Comparison of ENCODE assay signal across 12 cellular contexts in the genomic region with DNA sequence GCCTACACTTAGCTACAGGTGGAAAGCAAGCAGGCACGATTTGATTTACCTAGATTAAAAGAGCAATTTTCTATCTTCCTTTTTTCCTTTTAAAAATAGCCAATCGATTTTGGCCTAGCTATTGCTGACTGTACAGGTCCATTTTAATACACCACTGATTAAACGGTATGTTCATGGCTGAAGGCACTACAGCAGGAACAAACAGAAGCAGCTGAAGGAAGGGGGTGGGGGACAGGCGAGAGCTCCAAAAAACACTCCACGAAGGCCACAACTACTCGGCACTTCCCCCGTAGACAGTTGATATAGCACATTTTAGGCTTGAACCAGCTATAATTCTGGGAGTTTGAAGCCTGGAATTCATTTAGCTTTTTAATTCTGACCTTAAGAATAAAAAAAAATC.
DNase-seq lines count a peak whose midpoint lies in the region; ATAC-seq and TF ChIP-seq lines count a peak whose summit lies in the region.
"Had no signal": no experiment of that assay in that cellular context is flagged by ENCODE, and none has a peak within 500 bp of the region (broad histone marks: within the 10 kb centered on the region; RNA-seq: fewer than 3 reads in every experiment).

No MANE protein-coding gene starts in this region.

- 73% methylated on average over 7 of the region's 7 CpGs for WGBS in hepatocyte (ENCODE audit: low lambda C conversion rate, missing lambda C conversion rate)

- in situ Hi-C loops in GM13976 (cut with MboI; ENCODE audit: low sequenced_read_pairs, unreplicated experiment): no loop called here

- H3K27me3 Mint-ChIP-seq in activated naive CD4-positive, alpha-beta T cell treated with anti-CD3 and anti-CD28 coated beads, Interleukin-2, amount 10 ng/mL, durations not matched to agents 7 days and 5 days: no peaks in the 10 kb centered on the region

- DNase-seq in NCI-H2196 treated with DMSO at 0.1 percent for 48 hours (lab: John Stamatoyannopoulos, UW; ENCODE audit: unreplicated experiment) (peak; percentile 19), NCI-H2196 (lab: John Stamatoyannopoulos, UW; ENCODE audit: unreplicated experiment) (no peak), NCI-H69 (lab: John Stamatoyannopoulos, UW) (peak; percentile 7), hepatocyte (ENCODE audit: low spot score) (no peak), GM13976 (ENCODE audit: low spot score) (no peak)
- no peak for DNase-seq in activated naive CD4-positive, alpha-beta T cell treated with anti-CD3 and anti-CD28 coated beads, Interleukin-2, amount 10 ng/mL, durations not matched to agents 7 days and 5 days
- DNase-seq: cortex of kidney, NCI-H524 treated with DMSO at 0.1 percent for 48 hours had no signal

- peak overlapping the region; percentile 39 for H3K27ac ChIP-seq in hepatocyte
- peak overlapping the region in 15 of 21 experiments; percentile 14 to 70 (median 46) for H3K27ac ChIP-seq in skin epidermis
- H3K27ac ChIP-seq: KMS-11 had no signal

- no peaks in the 10 kb centered on the region for H3K4me1 Mint-ChIP-seq in activated naive CD4-positive, alpha-beta T cell treated with anti-CD3 and anti-CD28 coated beads, Interleukin-2, amount 10 ng/mL, durations not matched to agents 7 days and 5 days

- no peak overlapping the region for H3K4me3 Mint-ChIP-seq in activated naive CD4-positive, alpha-beta T cell treated with anti-CD3 and anti-CD28 coated beads, Interleukin-2, amount 10 ng/mL, durations not matched to agents 7 days and 5 days

- TF ChIP-seq CTCF in hepatocyte (IDR thresholded peaks at IDR 0.05; ENCODE audit: poor library complexity): no peak
- TF ChIP-seq CTCF in GM13976 (IDR thresholded peaks at IDR 0.05; ENCODE audit: borderline replicate concordance, control extremely low read depth, extremely low read depth, insufficient read depth, missing control alignments): no peak

- no peaks in the 10 kb centered on the region for H3K36me3 ChIP-seq in hepatocyte (replicated peaks; ENCODE audit: insufficient read depth, low read depth)

- no peak overlapping the region for H2AFZ ChIP-seq in hepatocyte

- CTCF ChIA-PET in activated naive CD4-positive, alpha-beta T cell treated with anti-CD3 and anti-CD28 coated beads, Interleukin-2, amount 10 ng/mL, durations not matched to agents 7 days and 5 days (lab: Charles Lee): interaction anchor here (0.7 to 2.3 kb wide), 6 partner anchors 9 to 255 kb away, joined by 3 to 18 read pairs (median 4); no protein-coding TSS in a partner anchor

- H3K9me3 ChIP-seq in hepatocyte (ENCODE audit: low read depth): no peaks in the 10 kb centered on the region

- H3K4me2 ChIP-seq in hepatocyte: no peak overlapping the region
- H3K4me2 ChIP-seq: KMS-11 had no signal

- no peak for ATAC-seq in SK-N-SH treated with all-trans-retinoic acid at 6 μM for 48 hours

- no peaks in the 10 kb centered on the region for H3K27me3 ChIP-seq in hepatocyte

- H3K9me2 ChIP-seq in hepatocyte (replicated peaks; ENCODE audit: insufficient read depth): no peaks in the 10 kb centered on the region

- H3K36me3 Mint-ChIP-seq in activated naive CD4-positive, alpha-beta T cell treated with anti-CD3 and anti-CD28 coated beads, Interleukin-2, amount 10 ng/mL, durations not matched to agents 7 days and 5 days: no peaks in the 10 kb centered on the region

- no peak overlapping the region for H3K27ac Mint-ChIP-seq in activated naive CD4-positive, alpha-beta T cell treated with anti-CD3 and anti-CD28 coated beads, Interleukin-2, amount 10 ng/mL, durations not matched to agents 7 days and 5 days

- H4K20me1 ChIP-seq in hepatocyte (ENCODE audit: insufficient read depth, poor library complexity, severe bottlenecking): peaks cover 3% of the 10 kb centered on the region

- peaks cover 5% of the 10 kb centered on the region for H3K4me1 ChIP-seq in hepatocyte (ENCODE audit: insufficient read depth)

- H3K4me3 ChIP-seq in hepatocyte (no peak overlapping the region), skin epidermis (no peak overlapping the region)

- no peaks in the 10 kb centered on the region for H3K79me2 ChIP-seq in hepatocyte

- H3K9me3 Mint-ChIP-seq in activated naive CD4-positive, alpha-beta T cell treated with anti-CD3 and anti-CD28 coated beads, Interleukin-2, amount 10 ng/mL, durations not matched to agents 7 days and 5 days: no peaks in the 10 kb centered on the region
- H3K9me3 Mint-ChIP-seq: neural crest cell had no signal

TF ChIP-seq in SK-N-SH treated with all-trans-retinoic acid at 6 μM for 48 hours, 23 proteins besides CTCF, POLR2A, EP300 and RAD21 (continues in another document):
- TF ChIP-seq, protein P1, sequence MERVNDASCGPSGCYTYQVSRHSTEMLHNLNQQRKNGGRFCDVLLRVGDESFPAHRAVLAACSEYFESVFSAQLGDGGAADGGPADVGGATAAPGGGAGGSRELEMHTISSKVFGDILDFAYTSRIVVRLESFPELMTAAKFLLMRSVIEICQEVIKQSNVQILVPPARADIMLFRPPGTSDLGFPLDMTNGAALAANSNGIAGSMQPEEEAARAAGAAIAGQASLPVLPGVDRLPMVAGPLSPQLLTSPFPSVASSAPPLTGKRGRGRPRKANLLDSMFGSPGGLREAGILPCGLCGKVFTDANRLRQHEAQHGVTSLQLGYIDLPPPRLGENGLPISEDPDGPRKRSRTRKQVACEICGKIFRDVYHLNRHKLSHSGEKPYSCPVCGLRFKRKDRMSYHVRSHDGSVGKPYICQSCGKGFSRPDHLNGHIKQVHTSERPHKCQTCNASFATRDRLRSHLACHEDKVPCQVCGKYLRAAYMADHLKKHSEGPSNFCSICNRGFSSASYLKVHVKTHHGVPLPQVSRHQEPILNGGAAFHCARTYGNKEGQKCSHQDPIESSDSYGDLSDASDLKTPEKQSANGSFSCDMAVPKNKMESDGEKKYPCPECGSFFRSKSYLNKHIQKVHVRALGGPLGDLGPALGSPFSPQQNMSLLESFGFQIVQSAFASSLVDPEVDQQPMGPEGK (CRISPR knock-in tag; IDR thresholded peaks at IDR 0.05; ENCODE audit: borderline replicate concordance): no peak
- TF ChIP-seq ZNF8 (CRISPR knock-in tag; IDR thresholded peaks at IDR 0.05): no peak
- TF ChIP-seq ISL1 (CRISPR knock-in tag; IDR thresholded peaks at IDR 0.05): no peak
- TF ChIP-seq, protein P2, sequence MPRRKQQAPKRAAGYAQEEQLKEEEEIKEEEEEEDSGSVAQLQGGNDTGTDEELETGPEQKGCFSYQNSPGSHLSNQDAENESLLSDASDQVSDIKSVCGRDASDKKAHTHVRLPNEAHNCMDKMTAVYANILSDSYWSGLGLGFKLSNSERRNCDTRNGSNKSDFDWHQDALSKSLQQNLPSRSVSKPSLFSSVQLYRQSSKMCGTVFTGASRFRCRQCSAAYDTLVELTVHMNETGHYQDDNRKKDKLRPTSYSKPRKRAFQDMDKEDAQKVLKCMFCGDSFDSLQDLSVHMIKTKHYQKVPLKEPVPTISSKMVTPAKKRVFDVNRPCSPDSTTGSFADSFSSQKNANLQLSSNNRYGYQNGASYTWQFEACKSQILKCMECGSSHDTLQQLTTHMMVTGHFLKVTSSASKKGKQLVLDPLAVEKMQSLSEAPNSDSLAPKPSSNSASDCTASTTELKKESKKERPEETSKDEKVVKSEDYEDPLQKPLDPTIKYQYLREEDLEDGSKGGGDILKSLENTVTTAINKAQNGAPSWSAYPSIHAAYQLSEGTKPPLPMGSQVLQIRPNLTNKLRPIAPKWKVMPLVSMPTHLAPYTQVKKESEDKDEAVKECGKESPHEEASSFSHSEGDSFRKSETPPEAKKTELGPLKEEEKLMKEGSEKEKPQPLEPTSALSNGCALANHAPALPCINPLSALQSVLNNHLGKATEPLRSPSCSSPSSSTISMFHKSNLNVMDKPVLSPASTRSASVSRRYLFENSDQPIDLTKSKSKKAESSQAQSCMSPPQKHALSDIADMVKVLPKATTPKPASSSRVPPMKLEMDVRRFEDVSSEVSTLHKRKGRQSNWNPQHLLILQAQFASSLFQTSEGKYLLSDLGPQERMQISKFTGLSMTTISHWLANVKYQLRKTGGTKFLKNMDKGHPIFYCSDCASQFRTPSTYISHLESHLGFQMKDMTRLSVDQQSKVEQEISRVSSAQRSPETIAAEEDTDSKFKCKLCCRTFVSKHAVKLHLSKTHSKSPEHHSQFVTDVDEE (CRISPR knock-in tag; IDR thresholded peaks at IDR 0.05): no peak
- TF ChIP-seq BACH2 (CRISPR knock-in tag; IDR thresholded peaks at IDR 0.05; ENCODE audit: borderline replicate concordance): no peak
- no peak for TF ChIP-seq ZFP3 (CRISPR knock-in tag; IDR thresholded peaks at IDR 0.05)
- TF ChIP-seq GLIS3 (CRISPR knock-in tag; IDR thresholded peaks at IDR 0.05): no peak
- no peak for TF ChIP-seq OSR1 (CRISPR knock-in tag; IDR thresholded peaks at IDR 0.05)
- no peak for TF ChIP-seq ARNTL (CRISPR knock-in tag; IDR thresholded peaks at IDR 0.05; ENCODE audit: borderline replicate concordance, low read depth)
- TF ChIP-seq, protein P3, sequence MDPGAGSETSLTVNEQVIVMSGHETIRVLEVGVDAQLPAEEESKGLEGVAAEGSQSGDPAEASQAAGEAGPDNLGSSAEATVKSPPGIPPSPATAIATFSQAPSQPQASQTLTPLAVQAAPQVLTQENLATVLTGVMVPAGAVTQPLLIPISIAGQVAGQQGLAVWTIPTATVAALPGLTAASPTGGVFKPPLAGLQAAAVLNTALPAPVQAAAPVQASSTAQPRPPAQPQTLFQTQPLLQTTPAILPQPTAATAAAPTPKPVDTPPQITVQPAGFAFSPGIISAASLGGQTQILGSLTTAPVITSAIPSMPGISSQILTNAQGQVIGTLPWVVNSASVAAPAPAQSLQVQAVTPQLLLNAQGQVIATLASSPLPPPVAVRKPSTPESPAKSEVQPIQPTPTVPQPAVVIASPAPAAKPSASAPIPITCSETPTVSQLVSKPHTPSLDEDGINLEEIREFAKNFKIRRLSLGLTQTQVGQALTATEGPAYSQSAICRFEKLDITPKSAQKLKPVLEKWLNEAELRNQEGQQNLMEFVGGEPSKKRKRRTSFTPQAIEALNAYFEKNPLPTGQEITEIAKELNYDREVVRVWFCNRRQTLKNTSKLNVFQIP (CRISPR knock-in tag; IDR thresholded peaks at IDR 0.05; ENCODE audit: borderline replicate concordance, low read depth): no peak
- TF ChIP-seq, protein P4, sequence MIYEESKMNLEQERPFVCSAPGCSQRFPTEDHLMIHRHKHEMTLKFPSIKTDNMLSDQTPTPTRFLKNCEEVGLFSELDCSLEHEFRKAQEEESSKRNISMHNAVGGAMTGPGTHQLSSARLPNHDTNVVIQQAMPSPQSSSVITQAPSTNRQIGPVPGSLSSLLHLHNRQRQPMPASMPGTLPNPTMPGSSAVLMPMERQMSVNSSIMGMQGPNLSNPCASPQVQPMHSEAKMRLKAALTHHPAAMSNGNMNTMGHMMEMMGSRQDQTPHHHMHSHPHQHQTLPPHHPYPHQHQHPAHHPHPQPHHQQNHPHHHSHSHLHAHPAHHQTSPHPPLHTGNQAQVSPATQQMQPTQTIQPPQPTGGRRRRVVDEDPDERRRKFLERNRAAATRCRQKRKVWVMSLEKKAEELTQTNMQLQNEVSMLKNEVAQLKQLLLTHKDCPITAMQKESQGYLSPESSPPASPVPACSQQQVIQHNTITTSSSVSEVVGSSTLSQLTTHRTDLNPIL (CRISPR knock-in tag; IDR thresholded peaks at IDR 0.05; ENCODE audit: low read depth): no peak
- no peak for TF ChIP-seq ZNF565 (CRISPR knock-in tag; conservative IDR thresholded peaks at IDR 0.05; ENCODE audit: low read depth)
- no peak for TF ChIP-seq ZFP30 (CRISPR knock-in tag; IDR thresholded peaks at IDR 0.05)
- TF ChIP-seq RARB (CRISPR knock-in tag; IDR thresholded peaks at IDR 0.05): no peak

Comparison
In these comparisons a context has a peak if more than half of its experiments do, and no peak if none do; other contexts are left out.
1. DNase-seq: peak in NCI-H2196 treated with DMSO at 0.1 percent for 48 hours (single experiment) and NCI-H69 (single experiment); none in NCI-H2196 (single experiment), hepatocyte (single experiment), activated naive CD4-positive, alpha-beta T cell treated with anti-CD3 and anti-CD28 coated beads, Interleukin-2, amount 10 ng/mL, durations not matched to agents 7 days and 5 days (single experiment) and GM13976 (single experiment).